ENCODE assay signal across 21 cellular contexts in the genomic region with DNA sequence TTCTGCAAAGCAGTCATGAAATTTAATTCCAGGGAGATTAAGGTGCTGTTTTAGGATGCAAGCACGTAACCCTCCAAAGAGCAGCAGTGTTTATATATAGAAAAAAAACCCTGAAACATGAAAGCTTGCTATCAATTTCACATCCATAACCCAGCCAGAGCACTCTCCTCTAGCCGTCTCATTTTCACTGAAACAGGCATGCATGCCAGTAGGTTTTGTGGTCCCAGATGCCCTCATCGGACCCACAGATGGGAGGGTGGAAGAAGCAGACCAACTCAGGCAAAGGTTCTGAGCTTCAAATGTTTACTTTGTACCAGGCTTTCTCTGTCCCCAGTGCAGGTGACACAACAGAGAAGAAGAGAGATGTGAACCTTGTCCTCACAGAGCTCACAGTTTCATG.
"Had no signal": no experiment of that assay in that cellular context is flagged by ENCODE, and none has a peak within 500 bp of the region (broad histone marks: within the 10 kb centered on the region; RNA-seq: fewer than 3 reads in every experiment).

No MANE protein-coding gene starts in this region.

- H3K4me3 Mint-ChIP-seq: activated naive CD8-positive, alpha-beta T cell treated with anti-CD3 and anti-CD28 coated beads, Interleukin-2, amount 10 ng/mL, durations not matched to agents 7 days and 5 days; brain; central memory CD8-positive, alpha-beta T cell; memory B cell; natural killer cell treated with Interleukin-12 subunit alpha and Interleukin-12 subunit beta and Interleukin-15 and Interleukin-18, amount 100 ng/mL, for 72 hours; type B pancreatic cell had no signal

- H3K27ac Mint-ChIP-seq: activated naive CD8-positive, alpha-beta T cell treated with anti-CD3 and anti-CD28 coated beads, Interleukin-2, amount 10 ng/mL, durations not matched to agents 7 days and 5 days; brain; memory B cell; natural killer cell treated with Interleukin-12 subunit alpha and Interleukin-12 subunit beta and Interleukin-15 and Interleukin-18, amount 100 ng/mL, for 72 hours; type B pancreatic cell had no signal

- DNase-seq: activated CD4-positive, alpha-beta T cell treated with anti-CD3 and anti-CD28 coated beads, Interleukin-2, amount 50 U/mL, for 1 hour; activated CD8-positive, alpha-beta memory T cell treated with anti-CD3 and anti-CD28 coated beads for 24 hours; activated naive CD4-positive, alpha-beta T cell; activated naive CD8-positive, alpha-beta T cell treated with anti-CD3 and anti-CD28 coated beads, Interleukin-2, amount 10 ng/mL, durations not matched to agents 7 days and 5 days; effector memory CD4-positive, alpha-beta T cell; foreskin fibroblast; hypothalamus; kidney; left ventricle myocardium inferior; nucleus accumbens; posterior cingulate gyrus; retina; stimulated activated CD4-positive, alpha-beta T cell treated with anti-CD3 and anti-CD28 coated beads, Interleukin-4, amount 100 ng/mL, for 1 hour; stimulated activated naive CD4-positive, alpha-beta T cell treated with Interleukin-2 at 50 U/mL for 16 hours; T1000 had no signal

- H3K4me1 Mint-ChIP-seq: brain; central memory CD8-positive, alpha-beta T cell; memory B cell had no signal

- H3K9me3 Mint-ChIP-seq: activated naive CD8-positive, alpha-beta T cell treated with anti-CD3 and anti-CD28 coated beads, Interleukin-2, amount 10 ng/mL, durations not matched to agents 7 days and 5 days; central memory CD8-positive, alpha-beta T cell; memory B cell; natural killer cell treated with Interleukin-12 subunit alpha and Interleukin-12 subunit beta and Interleukin-15 and Interleukin-18, amount 100 ng/mL, for 72 hours; type B pancreatic cell had no signal

- H3K4me3 ChIP-seq: left ventricle myocardium inferior had no signal

- H3K27me3 Mint-ChIP-seq: activated naive CD8-positive, alpha-beta T cell treated with anti-CD3 and anti-CD28 coated beads, Interleukin-2, amount 10 ng/mL, durations not matched to agents 7 days and 5 days; brain; central memory CD8-positive, alpha-beta T cell; type B pancreatic cell had no signal

- ATAC-seq: activated CD4-positive, CD25-positive, alpha-beta regulatory T cell treated with anti-CD3 and anti-CD28 coated beads, Interleukin-2, amount 50 U/mL, for 24 hours; natural killer cell treated with Interleukin-12 subunit alpha and Interleukin-12 subunit beta and Interleukin-15 and Interleukin-18, amount 100 ng/mL, for 72 hours had no signal

- H3K36me3 Mint-ChIP-seq: activated naive CD8-positive, alpha-beta T cell treated with anti-CD3 and anti-CD28 coated beads, Interleukin-2, amount 10 ng/mL, durations not matched to agents 7 days and 5 days; brain; memory B cell; natural killer cell treated with Interleukin-12 subunit alpha and Interleukin-12 subunit beta and Interleukin-15 and Interleukin-18, amount 100 ng/mL, for 72 hours; type B pancreatic cell had no signal
